In the genomic region with DNA sequence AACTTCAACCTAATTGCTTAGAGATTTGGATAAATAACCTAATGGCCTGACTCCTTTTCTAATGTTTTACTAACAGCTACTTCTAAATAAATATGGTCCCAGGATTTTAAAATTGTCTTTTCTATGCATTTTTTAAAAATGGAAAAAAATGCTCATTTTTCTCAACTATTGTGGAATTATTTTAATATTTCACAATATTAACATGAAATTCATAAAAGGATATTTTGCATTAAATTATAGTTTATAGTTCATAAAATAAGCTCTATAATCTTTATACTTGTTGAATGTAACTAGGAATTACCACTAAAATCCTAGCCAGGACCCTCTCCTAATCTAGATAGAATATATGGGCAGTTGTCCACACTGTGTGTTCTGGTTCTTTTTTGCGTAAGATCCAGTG, we compare ENCODE assay signal across 13 cellular contexts. TPM values are rescaled to one million over a fixed set of nuclear protein-coding genes. Genes with fewer than 3 reads are reported as not detected.
DNase-seq lines count a peak whose midpoint lies in the region; ATAC-seq, FAIRE-seq and TF ChIP-seq lines count a peak whose summit lies in the region.
"Had no signal": no experiment of that assay in that cellular context is flagged by ENCODE, and none has a peak within 500 bp of the region (broad histone marks: within the 10 kb centered on the region; RNA-seq: fewer than 3 reads in every experiment).

No MANE protein-coding gene starts in this region.

- no peaks in the 10 kb centered on the region for H3K27me3 ChIP-seq in HCT116 (ENCODE audit: insufficient read depth, low read length)
- H3K27me3 ChIP-seq in PC-9 (ENCODE audit: insufficient read depth, low read depth) = no peaks in the 10 kb centered on the region

- H2AFZ ChIP-seq in HCT116 (ENCODE audit: low read depth, low read length, poor library complexity, severe bottlenecking) (no peak overlapping the region), PC-9 (no peak overlapping the region)

- peak; percentile 31 for FAIRE-seq in frontal cortex (lab: Jason Lieb, UNC)
- FAIRE-seq: GM12891 had no signal

- TF ChIP-seq CTCF in HCT116 (IDR thresholded peaks at IDR 0.05 in 2 of 3, conservative IDR thresholded peaks at IDR 0.05 in 1 of 3; ENCODE audit: borderline replicate concordance in 1 of 3, insufficient read depth in 1 of 3, low read depth in 2 of 3, low read length in 2 of 3) (no peak), PC-9 (conservative IDR thresholded peaks at IDR 0.05) (no peak)

- peaks cover 20% of the 10 kb centered on the region for H3F3A ChIP-seq in PC-9 (ENCODE audit: insufficient read depth, low read depth)

- H3K9me2 ChIP-seq in HCT116 (ENCODE audit: insufficient read depth) (no peaks in the 10 kb centered on the region), PC-9 (ENCODE audit: insufficient read depth) (no peaks in the 10 kb centered on the region)

- CTCF ChIA-PET in HCT116 (lab: Charles Lee) (interaction anchor here (1.9 kb wide), 1 partner anchor 73 kb away, joined by 7 read pairs; no protein-coding TSS in a partner anchor), PC-9 (lab: Charles Lee) (interaction anchor here (0.8 kb wide), 1 partner anchor 9 kb away, joined by 3 read pairs; no protein-coding TSS in a partner anchor)

- peaks cover 8 to 19% of the 10 kb centered on the region in 2 experiments for H3K4me1 ChIP-seq in HCT116 (ENCODE audit: control insufficient read depth in 1 of 2, insufficient read depth in 2 of 2, low read length in 2 of 2)
- H3K4me1 ChIP-seq in PC-9 (replicated peaks; ENCODE audit: insufficient read depth) = peaks cover 25% of the 10 kb centered on the region

- H3K79me2 ChIP-seq in HCT116 (ENCODE audit: insufficient read depth, low read length) (no peaks in the 10 kb centered on the region), PC-9 (ENCODE audit: low read depth) (no peaks in the 10 kb centered on the region)

- RAD21 ChIA-PET in HCT116 (lab: Charles Lee; ENCODE audit: low non-redundant PET in 1 of 2, low total read pairs in 2 of 2, uncharacterized antibody in 2 of 2, unreplicated experiment in 2 of 2) = interaction anchor here in 1 of 2 experiments (0.9 kb wide), 1 partner anchor 73 kb away, joined by 3 read pairs; no protein-coding TSS in a partner anchor

- POLR2A ChIA-PET in HCT116 (lab: Charles Lee) (no interaction called here), PC-9 (lab: Charles Lee; ENCODE audit: unreplicated experiment) (interaction anchor here (0.6 kb wide), 3 partner anchors 9 to 1053 kb away, joined by 3 to 7 read pairs (median 3); no protein-coding TSS in a partner anchor)

- BruUV-seq in HCT116 (replicated peaks; lab: Mats Ljungman, UMichigan) (no TSS peak), PC-9 (replicated peaks; lab: Mats Ljungman, UMichigan) (no TSS peak)

- H3K9ac ChIP-seq in HCT116 (ENCODE audit: low read length) = no peak overlapping the region

- no peaks in the 10 kb centered on the region for H3K9me3 ChIP-seq in HCT116 (ENCODE audit: control insufficient read depth in 1 of 2, insufficient read depth in 1 of 2, low read depth in 1 of 2, low read length in 2 of 2)
- no peaks in the 10 kb centered on the region; the same call in 1 of the 2 replicates for H3K9me3 ChIP-seq in PC-9 (ENCODE audit: insufficient read depth, low read depth)

- DNase-seq in HCT116 (ENCODE audit: low read depth, low spot score) (no peak), PC-9 (no peak), frontal cortex (ENCODE audit: low spot score in 2 of 2) (no peak), NCI-H524 (lab: John Stamatoyannopoulos, UW) (no peak), SIG-M5 treated with dmso at 0.1 percent for 504 hours (lab: John Stamatoyannopoulos, UW; ENCODE audit: unreplicated experiment) (no peak)
- DNase-seq: ACHN; C1 segment of cervical spinal cord; CD4-positive, alpha-beta memory T cell; DMS79; KG1 had no signal

- H3K36me3 ChIP-seq in HCT116 (ENCODE audit: control insufficient read depth in 1 of 2, insufficient read depth in 2 of 2, low read length in 2 of 2) (peaks cover 0 to 2% of the 10 kb centered on the region in 2 experiments; a peak in 1 of 4 replicates), PC-9 (ENCODE audit: low read depth) (peaks cover 31% of the 10 kb centered on the region; the same call in 1 of the 2 replicates)

- intact Hi-C loops in HCT116 (cut with micrococcal nuclease) (no loop called here), PC-9 (cut with micrococcal nuclease; ENCODE audit: unreplicated experiment) (no loop called here)

- H3K4me3 ChIP-seq in HCT116 (replicated peaks in 1 of 2; ENCODE audit: low read depth in 1 of 2, low read length in 2 of 2) = no peak overlapping the region
- H3K4me3 ChIP-seq in PC-9 = no peak overlapping the region

- no peak for ATAC-seq in HCT116
- no peak for ATAC-seq in activated CD4-positive, CD25-positive, alpha-beta regulatory T cell treated with anti-CD3 and anti-CD28 coated beads, Interleukin-2, amount 50 U/mL, for 24 hours

- H3K4me2 ChIP-seq in HCT116 (ENCODE audit: low read length) = peak overlapping the region; percentile 12; the same call in 1 of the 2 replicates
- no peak overlapping the region for H3K4me2 ChIP-seq in PC-9

- H4K20me1 ChIP-seq in HCT116 (ENCODE audit: insufficient read depth) (no peaks in the 10 kb centered on the region), PC-9 (ENCODE audit: insufficient read depth) (no peaks in the 10 kb centered on the region)

- peak overlapping the region; percentile 19; the same call in 1 of the 2 replicates for H3K27ac ChIP-seq in HCT116 (ENCODE audit: low read depth, low read length)
- H3K27ac ChIP-seq in PC-9 = 0 out of 2 replicates have a peak overlapping the region, but pooled peaks have one; percentile 23
- H3K27ac ChIP-seq: HL-60 had no signal

- no peak for TF ChIP-seq RAD21 in HCT116 (IDR thresholded peaks at IDR 0.05; ENCODE audit: low read depth)

- TF ChIP-seq POLR2A in HCT116 (IDR thresholded peaks at IDR 0.05; ENCODE audit: borderline replicate concordance, extremely low read depth, insufficient read depth, insufficient read length) = no peak

TF ChIP-seq in HCT116, 20 proteins besides CTCF, POLR2A, EP300 and RAD21:
- TF ChIP-seq, protein P1, sequence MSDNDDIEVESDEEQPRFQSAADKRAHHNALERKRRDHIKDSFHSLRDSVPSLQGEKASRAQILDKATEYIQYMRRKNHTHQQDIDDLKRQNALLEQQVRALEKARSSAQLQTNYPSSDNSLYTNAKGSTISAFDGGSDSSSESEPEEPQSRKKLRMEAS (IDR thresholded peaks at IDR 0.05) = no peak
- TF ChIP-seq FOSL1 (IDR thresholded peaks at IDR 0.05; ENCODE audit: low read depth) = no peak
- no peak for TF ChIP-seq TCF7L2 (IDR thresholded peaks at IDR 0.05; ENCODE audit: borderline replicate concordance, extremely low read depth, insufficient read depth, insufficient read length)
- TF ChIP-seq ATF3 (IDR thresholded peaks at IDR 0.05) = no peak
- TF ChIP-seq JUND (IDR thresholded peaks at IDR 0.05) = no peak

RNA-seq across cellular contexts. Expression of gene TBPL1, which starts 37.3 kb away (rescaled TPM):
- total RNA-seq in HCT116 (2021; ENCODE audit: unreplicated experiment) (34.9 TPM), PC-9 (2021) (11.0 and 21.7 TPM in 2 replicates), frontal cortex (29.3 TPM)
- polyA plus RNA-seq in HCT116 (2012) = 15.8 and 21.9 TPM in 2 replicates
